In the genomic region with DNA sequence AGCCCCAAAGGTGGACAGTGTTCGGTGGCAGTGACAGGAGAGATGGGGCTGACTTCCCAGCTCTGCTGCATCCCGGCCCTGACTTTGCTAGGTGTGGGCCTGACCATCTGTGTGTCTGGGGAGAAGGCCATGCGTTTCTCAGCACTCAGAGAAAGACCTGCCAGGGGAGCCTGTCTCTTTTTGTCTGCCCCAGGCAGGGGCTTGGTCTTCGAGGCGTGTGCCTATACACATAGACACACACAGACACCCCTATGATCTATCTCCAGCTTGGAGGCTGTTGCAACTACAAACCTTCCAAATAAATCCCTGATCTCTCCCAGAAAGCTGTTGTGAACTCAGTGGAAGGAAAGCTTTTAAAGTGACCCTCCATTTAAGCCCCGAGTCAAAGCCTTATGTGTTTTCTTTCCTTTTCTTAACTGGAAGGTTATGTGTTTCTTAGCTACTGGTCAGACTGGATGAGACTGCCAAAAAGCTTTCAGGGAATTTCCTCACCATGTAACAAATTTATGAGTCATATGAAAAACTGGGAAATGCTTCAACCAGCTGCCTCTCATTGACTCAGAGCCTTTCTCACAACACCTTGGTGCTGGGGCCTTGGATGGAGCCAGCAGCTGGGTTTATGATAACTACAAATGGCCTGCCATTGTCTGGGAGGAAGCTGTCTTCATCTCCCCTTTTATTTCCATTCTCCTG, we compare ENCODE assay signal across 10 cellular contexts.
DNase-seq lines count a peak whose midpoint lies in the region; ATAC-seq, FAIRE-seq and TF ChIP-seq lines count a peak whose summit lies in the region.
"Had no signal": no experiment of that assay in that cellular context is flagged by ENCODE, and none has a peak within 500 bp of the region (broad histone marks: within the 10 kb centered on the region; RNA-seq: fewer than 3 reads in every experiment).

No MANE protein-coding gene starts in this region.

- peak overlapping the region; percentile 84 for H3K9ac ChIP-seq in astrocyte (ENCODE audit: low read length)
- peak overlapping the region in 1 of 3 donors; percentile 12 for H3K9ac ChIP-seq in skeletal muscle tissue (ENCODE audit: low read depth in 1 of 3, low read length in 3 of 3)
- H3K9ac ChIP-seq: neural progenitor cell had no signal

- TF ChIP-seq CTCF in astrocyte (IDR thresholded peaks at IDR 0.05; ENCODE audit: insufficient read depth, low read depth, low read length) (no peak), right atrium auricular region (IDR thresholded peaks at IDR 0.05) (no peak)
- no peak for TF ChIP-seq CTCF in activated CD8-positive, alpha-beta T cell treated with anti-CD3 and anti-CD28 coated beads for 36 hours (IDR thresholded peaks at IDR 0.05)

- H3K36me3 ChIP-seq in astrocyte (ENCODE audit: insufficient read depth, low read length): no peaks in the 10 kb centered on the region
- no peaks in the 10 kb centered on the region for H3K36me3 ChIP-seq in right atrium auricular region
- H3K36me3 ChIP-seq in skeletal muscle tissue (ENCODE audit: control insufficient read depth in 3 of 3, insufficient read depth in 3 of 3, low read length in 3 of 3): no peaks in the 10 kb centered on the region
- H3K36me3 ChIP-seq: neural progenitor cell had no signal

- H3K27ac Mint-ChIP-seq in astrocyte (ENCODE audit: unreplicated experiment): peak overlapping the region; percentile 90
- no peak overlapping the region for H3K27ac Mint-ChIP-seq in activated CD8-positive, alpha-beta T cell treated with anti-CD3 and anti-CD28 coated beads for 36 hours
- H3K27ac Mint-ChIP-seq: neural progenitor cell had no signal

- no peak for ATAC-seq in activated CD8-positive, alpha-beta T cell treated with anti-CD3 and anti-CD28 coated beads for 36 hours

- DNase-seq in H54 (ENCODE audit: insufficient read length, low spot score) (peak; percentile 91), astrocyte (ENCODE audit: low read depth) (peak; percentile 99), right atrium auricular region (ENCODE audit: low spot score) (no peak), NCI-H187 (lab: John Stamatoyannopoulos, UW) (no peak)
- no peak for DNase-seq in central memory CD4-positive, alpha-beta T cell
- DNase-seq in stimulated activated CD4-positive, alpha-beta T cell treated with anti-CD3 and anti-CD28 coated beads, Interleukin-12 subunit alpha, Interleukin-12 subunit beta, amount 100 ng/mL, for 4 hours: no peak
- DNase-seq in activated CD8-positive, alpha-beta T cell treated with anti-CD3 and anti-CD28 coated beads for 36 hours: no peak
- DNase-seq: SHP77 treated with DMSO at 0.1 percent for 48 hours had no signal

- H3K27me3 Mint-ChIP-seq in astrocyte (ENCODE audit: low read depth, unreplicated experiment): no peaks in the 10 kb centered on the region
- peaks cover 4% of the 10 kb centered on the region for H3K27me3 Mint-ChIP-seq in activated CD8-positive, alpha-beta T cell treated with anti-CD3 and anti-CD28 coated beads for 36 hours

- H4K20me1 ChIP-seq in astrocyte (ENCODE audit: insufficient read depth, low read length): no peaks in the 10 kb centered on the region

- peaks cover 7% of the 10 kb centered on the region for H3K9me3 Mint-ChIP-seq in astrocyte (ENCODE audit: unreplicated experiment)
- H3K9me3 Mint-ChIP-seq in activated CD8-positive, alpha-beta T cell treated with anti-CD3 and anti-CD28 coated beads for 36 hours: no peaks in the 10 kb centered on the region
- H3K9me3 Mint-ChIP-seq: neural progenitor cell had no signal

- intact Hi-C loops in activated CD8-positive, alpha-beta T cell treated with anti-CD3 and anti-CD28 coated beads for 36 hours (cut with micrococcal nuclease): no loop called here

- peak overlapping the region; percentile 46 for H2AFZ ChIP-seq in astrocyte (ENCODE audit: low read depth, low read length)
- H2AFZ ChIP-seq: neural progenitor cell had no signal

- H3K27ac ChIP-seq in astrocyte (ENCODE audit: low read depth, low read length): peak overlapping the region; percentile 97
- peak overlapping the region; percentile 40 to 47 for H3K27ac ChIP-seq in right atrium auricular region
- peak overlapping the region; percentile 85 for H3K27ac ChIP-seq in skeletal muscle tissue (ENCODE audit: low read depth, low read length)
- H3K27ac ChIP-seq: neural progenitor cell had no signal

- no peak for TF ChIP-seq POLR2A in H54 (IDR thresholded peaks at IDR 0.05; ENCODE audit: low read depth, low read length)

- H3K4me3 ChIP-seq in astrocyte (ENCODE audit: insufficient read depth, low read depth, low read length) (peak overlapping the region; percentile 4), right atrium auricular region (no peak overlapping the region), skeletal muscle tissue (ENCODE audit: low read length in 3 of 3) (no peak overlapping the region)
- H3K4me3 ChIP-seq: neural progenitor cell had no signal

- CTCF ChIA-PET in activated CD8-positive, alpha-beta T cell treated with anti-CD3 and anti-CD28 coated beads for 36 hours (lab: Charles Lee): interaction anchor here (1.0 to 1.8 kb wide), 2 partner anchors 14 to 17 kb away, joined by 3 to 14 read pairs; no protein-coding TSS in a partner anchor

- H3K79me2 ChIP-seq in astrocyte (ENCODE audit: insufficient read depth, low read length): no peaks in the 10 kb centered on the region

- peaks cover 48% of the 10 kb centered on the region for H3K4me1 ChIP-seq in astrocyte (ENCODE audit: insufficient read depth, low read length)
- H3K4me1 ChIP-seq in right atrium auricular region: peaks cover 0 to 5% of the 10 kb centered on the region in 2 donors
- peaks cover 6 to 12% (median 6%) of the 10 kb centered on the region in 3 donors for H3K4me1 ChIP-seq in skeletal muscle tissue (ENCODE audit: control insufficient read depth in 3 of 3, insufficient read depth in 3 of 3, low read length in 3 of 3)

- POLR2A ChIA-PET in activated CD8-positive, alpha-beta T cell treated with anti-CD3 and anti-CD28 coated beads for 36 hours (lab: Charles Lee): no interaction called here

- H3K9me3 ChIP-seq in astrocyte (ENCODE audit: insufficient read depth, low read depth, low read length) (no peaks in the 10 kb centered on the region), right atrium auricular region (no peaks in the 10 kb centered on the region), skeletal muscle tissue (ENCODE audit: control insufficient read depth in 3 of 3, low read length in 3 of 3) (no peaks in the 10 kb centered on the region)

- H3K4me1 Mint-ChIP-seq in astrocyte (ENCODE audit: low read depth, unreplicated experiment): peaks cover 34% of the 10 kb centered on the region
- no peaks in the 10 kb centered on the region for H3K4me1 Mint-ChIP-seq in activated CD8-positive, alpha-beta T cell treated with anti-CD3 and anti-CD28 coated beads for 36 hours (ENCODE audit: low read depth)

- peaks cover 4% of the 10 kb centered on the region for H3K36me3 Mint-ChIP-seq in astrocyte (ENCODE audit: low read depth, unreplicated experiment)
- no peaks in the 10 kb centered on the region for H3K36me3 Mint-ChIP-seq in activated CD8-positive, alpha-beta T cell treated with anti-CD3 and anti-CD28 coated beads for 36 hours (ENCODE audit: low read depth)
- H3K36me3 Mint-ChIP-seq: neural progenitor cell had no signal

- H3K4me2 ChIP-seq in astrocyte (ENCODE audit: low read length): peak overlapping the region; percentile 78
- H3K4me2 ChIP-seq: neural progenitor cell had no signal

- no peaks in the 10 kb centered on the region for H3K27me3 ChIP-seq in astrocyte (ENCODE audit: insufficient read depth, low read length)
- no peaks in the 10 kb centered on the region for H3K27me3 ChIP-seq in right atrium auricular region
- H3K27me3 ChIP-seq in skeletal muscle tissue (ENCODE audit: control insufficient read depth in 3 of 3, insufficient read depth in 3 of 3, low read length in 3 of 3): no peaks in the 10 kb centered on the region
- H3K27me3 ChIP-seq: neural progenitor cell had no signal

- peak; percentile 66 for FAIRE-seq in H54 (lab: Jason Lieb, UNC)
- FAIRE-seq in astrocyte (lab: Jason Lieb, UNC): peak; percentile 94

- H3K4me3 Mint-ChIP-seq in astrocyte (ENCODE audit: unreplicated experiment): no peak overlapping the region
- no peak overlapping the region for H3K4me3 Mint-ChIP-seq in activated CD8-positive, alpha-beta T cell treated with anti-CD3 and anti-CD28 coated beads for 36 hours
- H3K4me3 Mint-ChIP-seq: neural progenitor cell had no signal

Comparison
In these comparisons a context has a peak if more than half of its experiments do, and no peak if none do; other contexts are left out.
1. DNase-seq: peak in H54 (single experiment) and astrocyte (single experiment); none in right atrium auricular region (single experiment), central memory CD4-positive, alpha-beta T cell (single experiment), NCI-H187 (0 of 2), stimulated activated CD4-positive, alpha-beta T cell treated with anti-CD3 and anti-CD28 coated beads, Interleukin-12 subunit alpha, Interleukin-12 subunit beta, amount 100 ng/mL, for 4 hours (single experiment) and activated CD8-positive, alpha-beta T cell treated with anti-CD3 and anti-CD28 coated beads for 36 hours (single experiment).
2. H3K27ac ChIP-seq: peak in every context shown above with its lines; median percentile 97 in astrocyte; 85 in skeletal muscle tissue; 44 in right atrium auricular region.